Comparison of ENCODE assay signal across 9 cellular contexts in genomic region chr3:119295816-119296484, GRCh38. TPM values are rescaled to one million over a fixed set of nuclear protein-coding genes. Genes with fewer than 3 reads are reported as not detected.
A peak's percentile ranks its signal among the peaks of the same experiment; 100 is the strongest.
DNase-seq lines count a peak whose midpoint lies in the region; ATAC-seq and TF ChIP-seq lines count a peak whose summit lies in the region.
"Had no signal": no experiment of that assay in that cellular context is flagged by ENCODE, and none has a peak within 500 bp of the region (broad histone marks: within the 10 kb centered on the region; RNA-seq: fewer than 3 reads in every experiment).

No MANE protein-coding gene starts in this region.

- intact Hi-C loops in mammary epithelial cell (cut with micrococcal nuclease): loop anchor here (2.0 kb wide), 2 partner anchors 27 to 57 kb away; no protein-coding TSS in a partner anchor

- H3K9me3 ChIP-seq in mammary epithelial cell (replicated peaks; ENCODE audit: insufficient read depth, low read length): no peaks in the 10 kb centered on the region
- H3K9me3 ChIP-seq: prostate gland had no signal

- H2AFZ ChIP-seq in mammary epithelial cell (ENCODE audit: low read depth, low read length): peak overlapping the region; percentile 63

- H3K36me3 Mint-ChIP-seq in naive thymus-derived CD8-positive, alpha-beta T cell: peaks cover 0 to 2% (median 0%) of the 10 kb centered on the region in 3 donors

- in situ Hi-C loops in mammary epithelial cell (cut with MboI; ENCODE audit: low sequenced_read_pairs in 2 of 2): loop anchor here (25.0 kb wide), 2 partner anchors 141 to 391 kb away; partner anchors contain the start of gene COX17 (in 1 of the 2)

- no peak for TF ChIP-seq CTCF in mammary epithelial cell (conservative IDR thresholded peaks at IDR 0.05 in 1 of 2, IDR thresholded peaks at IDR 0.05 in 1 of 2; ENCODE audit: extremely low read depth in 1 of 2, insufficient read depth in 1 of 2, low read depth in 1 of 2, low read length in 2 of 2)

- WGBS in mammary epithelial cell (ENCODE audit: low coverage, missing lambda C conversion rate): 3% methylated on average over 5 of the region's 6 CpGs

- no peaks in the 10 kb centered on the region for H4K20me1 ChIP-seq in mammary epithelial cell (ENCODE audit: insufficient read depth, low read length)

- TSS peak; percentile 37 for BruUV-seq in mammary epithelial cell (replicated peaks; lab: Mats Ljungman, UMichigan)

- peak overlapping the region in 7 of 10 donors; percentile 26 to 96 (median 40) for H3K4me3 Mint-ChIP-seq in naive thymus-derived CD8-positive, alpha-beta T cell

- dilution Hi-C loops in mammary epithelial cell (cut with HindIII; ENCODE audit: low sequenced_read_pairs): no loop called here

- no peaks in the 10 kb centered on the region for H3K27me3 ChIP-seq in mammary epithelial cell (ENCODE audit: insufficient read depth, low read length)

- H3K9me3 Mint-ChIP-seq in naive thymus-derived CD8-positive, alpha-beta T cell: no peaks in the 10 kb centered on the region

- POLR2A ChIA-PET in naive thymus-derived CD8-positive, alpha-beta T cell (lab: Charles Lee): interaction anchor here (4.3 kb wide), 1 partner anchor 55 kb away, joined by 24 read pairs; the partner anchor contains the start of gene B4GALT4

- H3K27ac Mint-ChIP-seq in naive thymus-derived CD8-positive, alpha-beta T cell: peak overlapping the region in 8 of 10 donors; percentile 10 to 98 (median 62)

- peaks cover 19% of the 10 kb centered on the region for H3K4me1 ChIP-seq in mammary epithelial cell (ENCODE audit: insufficient read depth, low read length)
- H3K4me1 ChIP-seq: prostate gland had no signal

- no peak overlapping the region for H3K27ac ChIP-seq in mammary epithelial cell (ENCODE audit: insufficient read depth, low read depth, low read length)

- no peaks in the 10 kb centered on the region for H3K36me3 ChIP-seq in mammary epithelial cell (ENCODE audit: insufficient read depth, low read length)
- H3K36me3 ChIP-seq: prostate gland had no signal

- H3K4me1 Mint-ChIP-seq in naive thymus-derived CD8-positive, alpha-beta T cell: peaks cover 23 to 59% (median 51%) of the 10 kb centered on the region in 4 donors

- H3K27me3 Mint-ChIP-seq in naive thymus-derived CD8-positive, alpha-beta T cell: no peaks in the 10 kb centered on the region

- H3K4me2 ChIP-seq in mammary epithelial cell (ENCODE audit: insufficient read depth, low read depth, low read length): peak overlapping the region; percentile 86

- DNase-seq in AG20443 (ENCODE audit: low spot score) (peak; percentile 55), mammary epithelial cell (peak; percentile 13), ecto neural progenitor cell (ENCODE audit: low spot score) (no peak), SHP77 (lab: John Stamatoyannopoulos, UW) (no peak)
- DNase-seq in Jurkat, Clone E6-1 (ENCODE audit: low read depth, low spot score): peak; percentile 79
- DNase-seq in naive thymus-derived CD8-positive, alpha-beta T cell: no peak
- DNase-seq in stimulated activated CD4-positive, alpha-beta T cell treated with anti-CD3 and anti-CD28 coated beads, Interleukin-1b, Interleukin-23, amount 100 ng/mL, for 48 hours: no peak
- DNase-seq in activated CD4-positive, alpha-beta T cell treated with anti-CD3 and anti-CD28 coated beads for 48 hours: no peak

- CTCF ChIA-PET in mammary epithelial cell (lab: Charles Lee; ENCODE audit: low non-redundant PET): interaction anchor here (0.6 kb wide), 1 partner anchor 414 kb away, joined by 5 read pairs; no protein-coding TSS in a partner anchor

- H3K9ac ChIP-seq in mammary epithelial cell (ENCODE audit: insufficient read depth, low read length): peak overlapping the region; percentile 21

- peaks cover 11% of the 10 kb centered on the region for H3K79me2 ChIP-seq in mammary epithelial cell (ENCODE audit: insufficient read depth, low read length)

- no peak overlapping the region for H3K4me3 ChIP-seq in Jurkat, Clone E6-1 (ENCODE audit: low read length)
- peak overlapping the region; percentile 11 to 46 (median 39) for H3K4me3 ChIP-seq in mammary epithelial cell (replicated peaks in 1 of 3; ENCODE audit: insufficient read depth in 1 of 3, low read depth in 2 of 3, low read length in 3 of 3)

- ATAC-seq in naive thymus-derived CD8-positive, alpha-beta T cell: no peak

RNA-seq across cellular contexts. Expression of gene ARHGAP31, which starts 1.8 kb away (rescaled TPM):
- polyA plus RNA-seq in Jurkat, Clone E6-1 (2012; ENCODE audit: insufficient read depth, insufficient read length): 1.7 TPM
- total RNA-seq in mammary epithelial cell: 10 to 100 TPM in 1 of 2 donors, 1 to 10 TPM in 1; 8.7 to 11.5 TPM
- 3.1 TPM for polyA plus RNA-seq in mammary epithelial cell
- 15.5 TPM for polyA minus RNA-seq in mammary epithelial cell
- total RNA-seq in naive thymus-derived CD8-positive, alpha-beta T cell: 1 to 10 TPM; 1.1 to 1.8 TPM
- polyA plus RNA-seq in naive thymus-derived CD8-positive, alpha-beta T cell: 1 to 10 TPM in 2 of 3 donors, under 1 TPM in 1; 0.32 to 2.3 (median 1.6) TPM

RNA-seq across cellular contexts. Expression of gene B4GALT4, which starts 55.3 kb away (rescaled TPM):
- polyA plus RNA-seq in Jurkat, Clone E6-1 (2012; ENCODE audit: insufficient read depth, insufficient read length): 8.5 TPM
- total RNA-seq in mammary epithelial cell: 10 to 100 TPM; 18.3 to 34.8 TPM
- 18.9 TPM for polyA plus RNA-seq in mammary epithelial cell
- polyA minus RNA-seq in mammary epithelial cell: 18.0 TPM
- total RNA-seq in naive thymus-derived CD8-positive, alpha-beta T cell: 10 to 100 TPM in 1 of 2 experiments, 1 to 10 TPM in 1; 9.2 to 13.2 TPM
- 1 to 10 TPM; 2.9 to 6.8 (median 5.9) TPM for polyA plus RNA-seq in naive thymus-derived CD8-positive, alpha-beta T cell

Comparison
In these comparisons a context has a peak if more than half of its experiments do, and no peak if none do; other contexts are left out.
1. DNase-seq: peak in AG20443 (single experiment), Jurkat, Clone E6-1 (single experiment) and mammary epithelial cell (single experiment); none in naive thymus-derived CD8-positive, alpha-beta T cell (0 of 10), ecto neural progenitor cell (single experiment), SHP77 (0 of 2), stimulated activated CD4-positive, alpha-beta T cell treated with anti-CD3 and anti-CD28 coated beads, Interleukin-1b, Interleukin-23, amount 100 ng/mL, for 48 hours (single experiment) and activated CD4-positive, alpha-beta T cell treated with anti-CD3 and anti-CD28 coated beads for 48 hours (single experiment).